Comparison of ENCODE assay signal across 1 cellular context in genomic region chr19:1260749-1261511, GRCh38.
TF ChIP-seq lines count a peak whose summit lies in the region.

No MANE protein-coding gene starts in this region.

TF ChIP-seq in HepG2, 621 proteins besides CTCF, POLR2A, EP300 and RAD21 (continued from another document and continues in another):
- TF ChIP-seq LBX2 (CRISPR knock-in tag; IDR thresholded peaks at IDR 0.05; ENCODE audit: borderline replicate concordance) (0 out of 2 replicates have a peak, but pooled peaks have one; percentile 44), ELF4 (CRISPR knock-in tag; IDR thresholded peaks at IDR 0.05; ENCODE audit: borderline replicate concordance) (no peak), FOXC1 (CRISPR knock-in tag; IDR thresholded peaks at IDR 0.05; ENCODE audit: borderline replicate concordance) (peak; percentile 41; the same call in 1 of the 2 replicates), ZNF512 (CRISPR knock-in tag; IDR thresholded peaks at IDR 0.05) (no peak), NCOA2 (CRISPR knock-in tag; IDR thresholded peaks at IDR 0.05) (no peak), GLMP (CRISPR knock-in tag; IDR thresholded peaks at IDR 0.05; ENCODE audit: borderline replicate concordance) (no peak), SP4 (CRISPR knock-in tag; IDR thresholded peaks at IDR 0.05) (peak; percentile 85), ZNF572 (CRISPR knock-in tag; IDR thresholded peaks at IDR 0.05) (0 out of 2 replicates have a peak, but pooled peaks have one; percentile 30), HES4 (CRISPR knock-in tag; IDR thresholded peaks at IDR 0.05; ENCODE audit: borderline replicate concordance) (no peak), ZMYM4 (CRISPR knock-in tag; IDR thresholded peaks at IDR 0.05) (no peak), ZNF609 (CRISPR knock-in tag; IDR thresholded peaks at IDR 0.05; ENCODE audit: borderline replicate concordance) (no peak; the same call in 1 of the 2 replicates), ZBTB25 (CRISPR knock-in tag; IDR thresholded peaks at IDR 0.05) (no peak), HNF1B (CRISPR knock-in tag; IDR thresholded peaks at IDR 0.05) (no peak), STAT5B (CRISPR knock-in tag; IDR thresholded peaks at IDR 0.05) (0 out of 2 replicates have a peak, but pooled peaks have one; percentile 12), THRA (CRISPR knock-in tag; IDR thresholded peaks at IDR 0.05; ENCODE audit: borderline replicate concordance) (no peak), MYC (CRISPR knock-in tag; IDR thresholded peaks at IDR 0.05; ENCODE audit: borderline replicate concordance) (peak; percentile 81), POGK (CRISPR knock-in tag; conservative IDR thresholded peaks at IDR 0.05) (0 out of 2 replicates have a peak, but pooled peaks have one; percentile 25), ZBTB14 (CRISPR knock-in tag; IDR thresholded peaks at IDR 0.05) (0 out of 2 replicates have a peak, but pooled peaks have one; percentile 45), HNRNPK (IDR thresholded peaks at IDR 0.05; ENCODE audit: low read depth, low read length, poor library complexity, severe bottlenecking) (peak; percentile 49), YEATS2 (CRISPR knock-in tag; IDR thresholded peaks at IDR 0.05; ENCODE audit: borderline replicate concordance) (no peak), AFF4 (CRISPR knock-in tag; IDR thresholded peaks at IDR 0.05) (no peak), AGO2 (optimal IDR thresholded peaks at IDR 0.05; ENCODE audit: low read depth, low read length) (no peak), PRDM15 (CRISPR knock-in tag; IDR thresholded peaks at IDR 0.05) (no peak), ZNF317 (CRISPR knock-in tag; IDR thresholded peaks at IDR 0.05) (no peak), NFYC (CRISPR knock-in tag; IDR thresholded peaks at IDR 0.05) (peak; percentile 96), CBX5 (CRISPR knock-in tag; IDR thresholded peaks at IDR 0.05; ENCODE audit: borderline replicate concordance) (no peak), ZKSCAN8 (CRISPR knock-in tag; IDR thresholded peaks at IDR 0.05; ENCODE audit: borderline replicate concordance) (no peak)
